In genomic region chr4:143355540-143356217, GRCh38 we compare ENCODE assay signal across 9 cellular contexts. TPM values are rescaled to one million over a fixed set of nuclear protein-coding genes. Genes with fewer than 3 reads are reported as not detected.
DNase-seq lines count a peak whose midpoint lies in the region; ATAC-seq and TF ChIP-seq lines count a peak whose summit lies in the region.
"Had no signal": no experiment of that assay in that cellular context is flagged by ENCODE, and none has a peak within 500 bp of the region (broad histone marks: within the 10 kb centered on the region; RNA-seq: fewer than 3 reads in every experiment).

No MANE protein-coding gene starts in this region.

- H3K4me3 Mint-ChIP-seq in effector memory CD8-positive, alpha-beta T cell = no peak overlapping the region

- peaks cover 8 to 18% of the 10 kb centered on the region in 2 donors for H3K27me3 Mint-ChIP-seq in effector memory CD8-positive, alpha-beta T cell

- ATAC-seq in effector memory CD8-positive, alpha-beta T cell (replicated peaks) = no peak
- no peak for ATAC-seq in GM21447 (IDR thresholded peaks at IDR 0.05; ENCODE audit: unreplicated experiment)

- peak overlapping the region; percentile 34; the same call in 1 of the 2 replicates for H3K4me2 ChIP-seq in PC-9

- H3K27ac ChIP-seq in PC-9 (0 out of 2 replicates have a peak overlapping the region, but pooled peaks have one; percentile 87), rectal smooth muscle tissue (ENCODE audit: low read depth, low read length) (no peak overlapping the region)

- H2AFZ ChIP-seq in PC-9 = no peak overlapping the region

- H3K9me3 Mint-ChIP-seq in effector memory CD8-positive, alpha-beta T cell = no peaks in the 10 kb centered on the region

- H3K9me2 ChIP-seq in PC-9 (ENCODE audit: insufficient read depth) = no peaks in the 10 kb centered on the region

- POLR2A ChIA-PET in PC-9 (lab: Charles Lee; ENCODE audit: unreplicated experiment) = no interaction called here

- H3K4me1 ChIP-seq in PC-9 (replicated peaks; ENCODE audit: insufficient read depth) (peaks cover 77% of the 10 kb centered on the region), rectal smooth muscle tissue (ENCODE audit: control insufficient read depth, insufficient read depth, low read length) (peaks cover 47% of the 10 kb centered on the region)

- H4K20me1 ChIP-seq in PC-9 (ENCODE audit: insufficient read depth) = no peaks in the 10 kb centered on the region

- H3K4me1 Mint-ChIP-seq in effector memory CD8-positive, alpha-beta T cell (ENCODE audit: low read depth in 2 of 2) = peaks cover 14 to 15% of the 10 kb centered on the region in 2 donors

- intact Hi-C loops in PC-9 (cut with micrococcal nuclease; ENCODE audit: unreplicated experiment) = loop anchor here (10.0 kb wide), 1 partner anchor 881 kb away; no protein-coding TSS in a partner anchor

- H3K36me3 Mint-ChIP-seq in effector memory CD8-positive, alpha-beta T cell (ENCODE audit: insufficient read depth) = no peaks in the 10 kb centered on the region

- peaks cover 56% of the 10 kb centered on the region for H3K79me2 ChIP-seq in PC-9 (ENCODE audit: low read depth)

- CTCF ChIA-PET in PC-9 (lab: Charles Lee) = no interaction called here

- H3K36me3 ChIP-seq in PC-9 (ENCODE audit: low read depth) (no peaks in the 10 kb centered on the region), rectal smooth muscle tissue (ENCODE audit: control insufficient read depth, insufficient read depth, low read length) (no peaks in the 10 kb centered on the region)

- peaks cover 28% of the 10 kb centered on the region; the same call in 1 of the 2 replicates for H3F3A ChIP-seq in PC-9 (ENCODE audit: insufficient read depth, low read depth)

- H3K9me3 ChIP-seq in PC-9 (ENCODE audit: insufficient read depth, low read depth) = no peaks in the 10 kb centered on the region

- H3K9ac ChIP-seq in rectal smooth muscle tissue (ENCODE audit: low read length) = no peak overlapping the region

- TF ChIP-seq CTCF in PC-9 (conservative IDR thresholded peaks at IDR 0.05) = no peak
- no peak for TF ChIP-seq CTCF in fibroblast of pulmonary artery (IDR thresholded peaks at IDR 0.05; ENCODE audit: low read length, missing control alignments)

- BruUV-seq in PC-9 (replicated peaks; lab: Mats Ljungman, UMichigan) = no TSS peak

- no peak overlapping the region for H3K4me3 ChIP-seq in PC-9
- no peak overlapping the region for H3K4me3 ChIP-seq in fibroblast of pulmonary artery (replicated peaks; ENCODE audit: low read depth, low read length)
- peak overlapping the region; percentile 33 for H3K4me3 ChIP-seq in rectal smooth muscle tissue (ENCODE audit: low read length)

- DNase-seq in EH (ENCODE audit: low read depth) (peak; percentile 34), PC-9 (peak in 1 of 2 experiments; percentile 60), fibroblast of pulmonary artery (ENCODE audit: low read depth) (peak; percentile 43), ecto neural progenitor cell (ENCODE audit: low spot score) (no peak)
- DNase-seq in stimulated activated CD4-positive, alpha-beta T cell treated with anti-CD3 and anti-CD28 coated beads, Interleukin-2, amount 100 ng/mL, for 24 hours = no peak
- no peak for DNase-seq in effector memory CD8-positive, alpha-beta T cell
- DNase-seq: NCI-H1417 had no signal

- H3K27me3 ChIP-seq in PC-9 (ENCODE audit: insufficient read depth, low read depth) = no peaks in the 10 kb centered on the region
- no peaks in the 10 kb centered on the region for H3K27me3 ChIP-seq in rectal smooth muscle tissue (ENCODE audit: control insufficient read depth, insufficient read depth, low read length)

- H3K27ac Mint-ChIP-seq in effector memory CD8-positive, alpha-beta T cell = no peak overlapping the region

RNA-seq across cellular contexts. Expression of gene GAB1, which starts 19.0 kb away (rescaled TPM):
- total RNA-seq in PC-9 (2021) = 27.4 and 29.4 TPM in 2 replicates

Comparison
In these comparisons a context has a peak if more than half of its experiments do, and no peak if none do; other contexts are left out.
1. DNase-seq: peak in EH (single experiment) and fibroblast of pulmonary artery (single experiment); none in ecto neural progenitor cell (single experiment), stimulated activated CD4-positive, alpha-beta T cell treated with anti-CD3 and anti-CD28 coated beads, Interleukin-2, amount 100 ng/mL, for 24 hours (0 of 2) and effector memory CD8-positive, alpha-beta T cell (0 of 3).